In genomic region chr7:128343554-128344430, GRCh38 we compare ENCODE assay signal across 8 cellular contexts. TPM values are rescaled to one million over a fixed set of nuclear protein-coding genes. Genes with fewer than 3 reads are reported as not detected.
DNase-seq lines count a peak whose midpoint lies in the region; ATAC-seq and TF ChIP-seq lines count a peak whose summit lies in the region.

Gene RBM28 (minus strand): TSS chr7:128343908. CDS start chr7:128343793, 115 bp downstream.

- H3K9me3 ChIP-seq in Panc1 (ENCODE audit: control insufficient read depth, insufficient read depth, low read depth, low read length) = no peaks in the 10 kb centered on the region
- no peaks in the 10 kb centered on the region for H3K9me3 ChIP-seq in muscle layer of duodenum (ENCODE audit: control insufficient read depth in 1 of 2, low read length in 2 of 2)

- peaks cover 6% of the 10 kb centered on the region for H3K36me3 Mint-ChIP-seq in activated T-cell treated with anti-CD3 and anti-CD28 coated beads, Interleukin-2, amount 50 U/mL, for 4 hours (ENCODE audit: insufficient read depth)

- in situ Hi-C loops in Panc1 (cut with HindIII; ENCODE audit: low pct_unique_long_range_greater_than_20kb, low sequenced_read_pairs) = no loop called here

- H3K4me3 Mint-ChIP-seq in activated T-cell treated with anti-CD3 and anti-CD28 coated beads, Interleukin-2, amount 50 U/mL, for 4 hours = peak within 1 kb of the TSS; percentile 97

- H3K4me1 ChIP-seq in Panc1 (ENCODE audit: control insufficient read depth, insufficient read depth, low read length) (peaks cover 3% of the 10 kb centered on the region), muscle layer of duodenum (ENCODE audit: control insufficient read depth in 1 of 2, insufficient read depth in 2 of 2, low read length in 2 of 2) (peaks cover 7 to 21% of the 10 kb centered on the region in 2 donors)

- ATAC-seq in GM21619 (IDR thresholded peaks at IDR 0.05; ENCODE audit: unreplicated experiment) = peak; percentile 95
- peak; percentile 95 for ATAC-seq in Panc1
- peak; percentile 95 to 97 for ATAC-seq in activated T-cell treated with anti-CD3 and anti-CD28 coated beads, Interleukin-2, amount 50 U/mL, for 4 hours
- peak; percentile 92 for ATAC-seq in esophagus mucosa

- no peak for TF ChIP-seq RAD21 in Ishikawa (IDR thresholded peaks at IDR 0.05; ENCODE audit: low read depth)

- H3K27ac ChIP-seq in Panc1 (ENCODE audit: low read length) = peak within 1 kb of the TSS; percentile 93
- peak within 1 kb of the TSS; percentile 84 for H3K27ac ChIP-seq in muscle layer of duodenum (ENCODE audit: low read length)

- DNase-seq in DMS53 treated with DMSO at 0.1 percent for 48 hours (lab: John Stamatoyannopoulos, UW; ENCODE audit: unreplicated experiment) = peak; percentile 78
- peak; percentile 85 for DNase-seq in Panc1 (ENCODE audit: low read depth, low spot score)
- DNase-seq in activated T-cell treated with anti-CD3 and anti-CD28 coated beads, Interleukin-2, amount 50 U/mL, for 4 hours = peak; percentile 73
- peak; percentile 69 for DNase-seq in stimulated activated CD8-positive, alpha-beta memory T cell treated with anti-CD3 and anti-CD28 coated beads, Interleukin-7, amount 100 ng/mL, for 24 hours (ENCODE audit: low read depth)

- H3K36me3 ChIP-seq in Panc1 (ENCODE audit: control insufficient read depth, insufficient read depth, low read length) (peaks cover 12% of the 10 kb centered on the region), muscle layer of duodenum (ENCODE audit: control insufficient read depth in 1 of 2, insufficient read depth in 2 of 2, low read length in 2 of 2) (peaks cover 0 to 9% of the 10 kb centered on the region in 2 donors)

- intact Hi-C loops in Panc1 (cut with micrococcal nuclease; ENCODE audit: unreplicated experiment) = no loop called here

- H3K27me3 ChIP-seq in Panc1 (ENCODE audit: control insufficient read depth, insufficient read depth, low read length) = no peaks in the 10 kb centered on the region
- no peaks in the 10 kb centered on the region for H3K27me3 ChIP-seq in muscle layer of duodenum (ENCODE audit: low read depth, low read length)

- TF ChIP-seq EP300 in Ishikawa (IDR thresholded peaks at IDR 0.05; ENCODE audit: borderline replicate concordance) = no peak

- POLR2A ChIA-PET in Panc1 (lab: Charles Lee) = no interaction called here

- peaks cover 6% of the 10 kb centered on the region for H3K27me3 Mint-ChIP-seq in activated T-cell treated with anti-CD3 and anti-CD28 coated beads, Interleukin-2, amount 50 U/mL, for 4 hours (ENCODE audit: low read depth)

- no TSS peak for BruUV-seq in Panc1 (replicated peaks; lab: Mats Ljungman, UMichigan)

- CTCF ChIA-PET in Panc1 (lab: Charles Lee) = interaction anchor here (0.5 to 1.0 kb wide), 3 partner anchors 34 to 83 kb away, joined by 3 to 5 read pairs (median 3); no protein-coding TSS in a partner anchor

- H3K4me1 Mint-ChIP-seq in activated T-cell treated with anti-CD3 and anti-CD28 coated beads, Interleukin-2, amount 50 U/mL, for 4 hours (ENCODE audit: low read depth) = peaks cover 24% of the 10 kb centered on the region

- no peak for TF ChIP-seq CTCF in Panc1 (IDR thresholded peaks at IDR 0.05)

- no peaks in the 10 kb centered on the region for H3K9me3 Mint-ChIP-seq in activated T-cell treated with anti-CD3 and anti-CD28 coated beads, Interleukin-2, amount 50 U/mL, for 4 hours

- H3K4me3 ChIP-seq in Panc1 (ENCODE audit: low read depth in 2 of 2, low read length in 2 of 2) = peak within 1 kb of the TSS; percentile 88 to 95
- H3K4me3 ChIP-seq in muscle layer of duodenum (ENCODE audit: low read depth in 1 of 2, low read length in 2 of 2) = peak within 1 kb of the TSS; percentile 81 to 99

TF ChIP-seq in Ishikawa, 13 proteins besides CTCF, POLR2A, EP300 and RAD21:
- TF ChIP-seq USF1 (IDR thresholded peaks at IDR 0.05) (peak; percentile 71), CEBPB (IDR thresholded peaks at IDR 0.05) (no peak), ZBTB7A (IDR thresholded peaks at IDR 0.05; ENCODE audit: low read depth) (no peak; the same call in 1 of the 2 replicates), TAF1 (IDR thresholded peaks at IDR 0.05; ENCODE audit: low read depth) (peak; percentile 96), YY1 (IDR thresholded peaks at IDR 0.05; ENCODE audit: low read depth) (peak; percentile 93), EGR1 (IDR thresholded peaks at IDR 0.05) (no peak), NFIC (IDR thresholded peaks at IDR 0.05) (no peak), REST (IDR thresholded peaks at IDR 0.05; ENCODE audit: low read depth) (no peak), TEAD4 (IDR thresholded peaks at IDR 0.05) (0 out of 2 replicates have a peak, but pooled peaks have one; percentile 26), TCF12 (IDR thresholded peaks at IDR 0.05; ENCODE audit: low read depth) (peak; percentile 69; the same call in 1 of the 2 replicates), CREB1 (IDR thresholded peaks at IDR 0.05; ENCODE audit: low read depth) (no peak), FOXM1 (IDR thresholded peaks at IDR 0.05; ENCODE audit: borderline replicate concordance, low read depth) (no peak), MAX (IDR thresholded peaks at IDR 0.05) (peak; percentile 99)

RNA-seq across cellular contexts. Expression of gene RBM28, which starts in this region (rescaled TPM):
- 54.1 TPM for total RNA-seq in Panc1 (2021; ENCODE audit: unreplicated experiment)
- polyA plus RNA-seq in Panc1 (2012; ENCODE audit: insufficient read length) = 29.8 TPM
- 100 to 1,000 TPM; 113 to 121 (median 120) TPM for total RNA-seq in activated T-cell treated with anti-CD3 and anti-CD28 coated beads, Interleukin-2, amount 50 U/mL, for 4 hours
- 23.3 TPM for total RNA-seq in esophagus mucosa

Comparison
In these comparisons a context has a peak if more than half of its experiments do, and no peak if none do; other contexts are left out.
1. Peak in every context shown above with its lines: DNase-seq, ATAC-seq, H3K4me3 ChIP-seq and H3K27ac ChIP-seq.